35 cellular contexts compared by ENCODE assay signal in the genomic region with DNA sequence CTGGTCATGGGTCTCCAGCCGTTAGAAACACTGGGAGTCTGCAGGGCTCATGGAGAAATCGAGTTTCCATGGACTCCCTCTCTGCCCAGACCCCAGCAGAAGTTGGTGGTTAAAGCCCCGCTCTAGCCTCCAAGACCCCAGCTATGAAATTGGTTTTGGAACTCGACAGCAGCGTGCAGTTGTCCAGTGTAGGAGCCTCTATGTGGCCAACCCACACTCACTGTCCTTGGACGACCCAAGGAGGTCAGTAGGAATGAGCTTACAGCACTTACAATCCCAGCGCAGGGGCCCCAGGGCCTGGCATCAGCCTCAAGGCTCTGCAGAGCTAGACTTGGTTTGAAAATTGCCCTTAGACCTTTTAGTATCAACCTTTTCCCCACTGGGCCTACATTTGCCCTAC. TPM values are rescaled to one million over a fixed set of nuclear protein-coding genes. Genes with fewer than 3 reads are reported as not detected.
A peak's percentile ranks its signal among the peaks of the same experiment; 100 is the strongest.
DNase-seq lines count a peak whose midpoint lies in the region; ATAC-seq, FAIRE-seq and TF ChIP-seq lines count a peak whose summit lies in the region.
"Had no signal": no experiment of that assay in that cellular context is flagged by ENCODE, and none has a peak within 500 bp of the region (broad histone marks: within the 10 kb centered on the region; RNA-seq: fewer than 3 reads in every experiment).

No MANE protein-coding gene starts in this region.

- H3K9ac ChIP-seq in HepG2 (ENCODE audit: insufficient read depth, low read depth, low read length), result no peak overlapping the region
- H3K9ac ChIP-seq: parathyroid adenoma had no signal

- H3K27ac ChIP-seq in CD4-positive, alpha-beta T cell (ENCODE audit: low read depth, low read length), result no peak overlapping the region
- H3K27ac ChIP-seq in RWPE2 (ENCODE audit: poor library complexity, severe bottlenecking), result no peak overlapping the region
- no peak overlapping the region for H3K27ac ChIP-seq in HepG2 (ENCODE audit: extremely low read length, insufficient read depth, low read length)
- H3K27ac ChIP-seq: esophagus squamous epithelium, foreskin keratinocyte, parathyroid adenoma had no signal

- H3K36me3 ChIP-seq in RWPE2 (ENCODE audit: low read depth), result no peaks in the 10 kb centered on the region
- H3K36me3 ChIP-seq in HepG2 (replicated peaks in 1 of 2; ENCODE audit: control insufficient read depth in 1 of 2, insufficient read depth in 2 of 2, low read length in 2 of 2), result no peaks in the 10 kb centered on the region
- no peaks in the 10 kb centered on the region for H3K36me3 ChIP-seq in HAP-1 (replicated peaks)
- H3K36me3 ChIP-seq: BE2C, esophagus squamous epithelium had no signal

- H3K4me1 ChIP-seq in RWPE2 (ENCODE audit: insufficient read depth, poor library complexity, severe bottlenecking) (no peaks in the 10 kb centered on the region), HepG2 (ENCODE audit: insufficient read depth, low read length) (peaks cover 27% of the 10 kb centered on the region), HAP-1 (peaks cover 2% of the 10 kb centered on the region)
- H3K4me1 ChIP-seq: BE2C, foreskin keratinocyte, parathyroid adenoma had no signal

- no peak overlapping the region for H2AFZ ChIP-seq in HepG2 (ENCODE audit: low read length)
- H2AFZ ChIP-seq: parathyroid adenoma had no signal

- H3K27ac Mint-ChIP-seq in CD4-positive, alpha-beta T cell, result no peak overlapping the region
- H3K27ac Mint-ChIP-seq: activated CD8-positive, alpha-beta T cell treated with anti-CD3 and anti-CD28 coated beads for 36 hours; activated naive CD8-positive, alpha-beta T cell; activated T-helper 1 cell treated with anti-CD3 and anti-CD28 coated beads, Interleukin-12 subunit alpha, Interleukin-12 subunit beta, Interleukin-2, Interleukin-4 antibody, amounts not matched to agents 30 ng/mL and 10 ng/mL and 1 ng/mL, durations not matched to agents 14 hours and 24 hours and 36 hours; stimulated activated naive CD8-positive, alpha-beta T cell treated with anti-CD3 and anti-CD28 coated beads, Interleukin-15, Interleukin-2, amounts not matched to agents 100 ng/mL and 50 ng/mL, for 24 hours had no signal

- peaks cover 32% of the 10 kb centered on the region for H3K27me3 ChIP-seq in CD4-positive, alpha-beta T cell (ENCODE audit: control insufficient read depth, insufficient read depth, low read length)
- H3K27me3 ChIP-seq in RWPE2 (ENCODE audit: insufficient read depth, poor library complexity, severe bottlenecking) (peaks cover 81% of the 10 kb centered on the region), HepG2 (ENCODE audit: control insufficient read depth in 1 of 2, insufficient read depth in 2 of 2, low read length in 2 of 2) (peaks cover 7 to 33% of the 10 kb centered on the region in 2 experiments), HAP-1 (ENCODE audit: low read depth) (peaks cover 4% of the 10 kb centered on the region)
- H3K27me3 ChIP-seq: ascending aorta had no signal

- ATAC-seq in CD4-positive, alpha-beta T cell (ENCODE audit: poor library complexity), result no peak
- ATAC-seq in RWPE2 (ENCODE audit: low read depth), result no peak
- no peak for ATAC-seq in HepG2
- ATAC-seq in GM21528 (IDR thresholded peaks at IDR 0.05; ENCODE audit: low FRiP score, unreplicated experiment), result no peak
- ATAC-seq: activated CD8-positive, alpha-beta T cell treated with anti-CD3 and anti-CD28 coated beads for 36 hours; foreskin keratinocyte; GM12878 had no signal

- TF ChIP-seq RAD21 in HepG2 (CRISPR knock-in tag; IDR thresholded peaks at IDR 0.05), result no peak

- POLR2A ChIA-PET in CD4-positive, alpha-beta T cell (lab: Charles Lee), result no interaction called here
- POLR2A ChIA-PET in HepG2 (lab: Yijun Ruan, JAX), result no interaction called here

- peak overlapping the region; percentile 38 for H3K4me3 Mint-ChIP-seq in CD4-positive, alpha-beta T cell
- H3K4me3 Mint-ChIP-seq: activated CD8-positive, alpha-beta T cell treated with anti-CD3 and anti-CD28 coated beads for 36 hours; activated naive CD8-positive, alpha-beta T cell; activated T-helper 1 cell treated with anti-CD3 and anti-CD28 coated beads, Interleukin-12 subunit alpha, Interleukin-12 subunit beta, Interleukin-2, Interleukin-4 antibody, amounts not matched to agents 30 ng/mL and 10 ng/mL and 1 ng/mL, durations not matched to agents 14 hours and 24 hours and 36 hours; stimulated activated naive CD8-positive, alpha-beta T cell treated with anti-CD3 and anti-CD28 coated beads, Interleukin-15, Interleukin-2, amounts not matched to agents 100 ng/mL and 50 ng/mL, for 24 hours had no signal

- H3K9me3 ChIP-seq in CD4-positive, alpha-beta T cell (ENCODE audit: control insufficient read depth, low read length), result no peaks in the 10 kb centered on the region
- H3K9me3 ChIP-seq in RWPE2 (ENCODE audit: severe bottlenecking), result no peaks in the 10 kb centered on the region
- H3K9me3 ChIP-seq in HepG2 (ENCODE audit: low read length), result no peaks in the 10 kb centered on the region
- H3K9me3 ChIP-seq in HAP-1, result no peaks in the 10 kb centered on the region
- H3K9me3 ChIP-seq: ascending aorta, BE2C, esophagus squamous epithelium, mucosa of descending colon had no signal

- H3K27me3 Mint-ChIP-seq in CD4-positive, alpha-beta T cell, result peaks cover 15% of the 10 kb centered on the region

- no peak overlapping the region for H3K4me2 ChIP-seq in HepG2 (ENCODE audit: low read depth, low read length)

- H3K36me3 Mint-ChIP-seq in CD4-positive, alpha-beta T cell (ENCODE audit: low read depth), result no peaks in the 10 kb centered on the region
- H3K36me3 Mint-ChIP-seq: activated naive CD8-positive, alpha-beta T cell had no signal

- no peak for DNase-seq in CD4-positive, alpha-beta T cell
- peak; percentile 28 for DNase-seq in RWPE2 (ENCODE audit: low spot score)
- DNase-seq in HepG2 (ENCODE audit: low spot score), result no peak
- DNase-seq in retinal pigment epithelial cell (ENCODE audit: low read depth), result no peak
- DNase-seq in HAP-1 (ENCODE audit: low spot score in 2 of 2), result no peak
- no peak for DNase-seq in DMS 273 treated with DMSO at 0.1 percent for 48 hours (lab: John Stamatoyannopoulos, UW)
- DNase-seq: activated CD4-positive, alpha-beta T cell treated with anti-CD3 and anti-CD28 coated beads for 1 hour; activated CD8-positive, alpha-beta memory T cell treated with anti-CD3 and anti-CD28 coated beads, Interleukin-2, amount 50 U/mL, for 48 hours; activated CD8-positive, alpha-beta T cell treated with anti-CD3 and anti-CD28 coated beads for 36 hours; central memory CD4-positive, alpha-beta T cell; DMS153; esophagus squamous epithelium; foreskin keratinocyte; HCEC 1CT; Karpas-422; kidney glomerular epithelial cell; NCI-H1417 treated with DMSO at 0.1 percent for 48 hours; NCI-H2029 treated with DMSO at 0.1 percent for 48 hours; NCI-H526; stimulated activated CD8-positive, alpha-beta memory T cell treated with anti-CD3 and anti-CD28 coated beads, Interleukin-4, amount 100 ng/mL, for 48 hours had no signal

- H3K4me3 ChIP-seq in RWPE2 (ENCODE audit: severe bottlenecking) (no peak overlapping the region), HepG2 (replicated peaks in 1 of 3; ENCODE audit: insufficient read depth in 1 of 3, low read depth in 2 of 3, low read length in 3 of 3) (no peak overlapping the region), retinal pigment epithelial cell (ENCODE audit: low read length) (peak overlapping the region; percentile 91), HAP-1 (no peak overlapping the region)
- H3K4me3 ChIP-seq: esophagus squamous epithelium, GM12878, mucosa of descending colon had no signal

- no peak for TF ChIP-seq POLR2A in HepG2 (IDR thresholded peaks at IDR 0.05; ENCODE audit: insufficient read depth in 1 of 2, low read depth in 2 of 2, low read length in 2 of 2)

- in situ Hi-C loops in HepG2 (cut with HindIII; ENCODE audit: extremely low pct_ligation_motif_present, low pct_unique_long_range_greater_than_20kb) (loop anchor here (5.0 to 25.0 kb wide), 2 partner anchors 222 to 357 kb away; no protein-coding TSS in a partner anchor), HAP-1 (cut with MboI; ENCODE audit: low sequenced_read_pairs) (no loop called here)

- H3K79me2 ChIP-seq in HepG2 (ENCODE audit: insufficient read depth, low read length), result peaks cover 2% of the 10 kb centered on the region
- H3K79me2 ChIP-seq: parathyroid adenoma had no signal

- BruUV-seq in HepG2 (replicated peaks; lab: Mats Ljungman, UMichigan), result no TSS peak

- no peaks in the 10 kb centered on the region for H3K4me1 Mint-ChIP-seq in CD4-positive, alpha-beta T cell (ENCODE audit: low read depth)

- intact Hi-C loops in CD4-positive, alpha-beta T cell (cut with DNase I, micrococcal nuclease), result no loop called here
- intact Hi-C loops in HepG2 (cut with micrococcal nuclease; ENCODE audit: unreplicated experiment), result loop anchor here (1.0 to 5.0 kb wide), 3 partner anchors 219 to 347 kb away; no protein-coding TSS in a partner anchor

- H4K20me1 ChIP-seq in HepG2 (ENCODE audit: insufficient read depth, low read length), result no peaks in the 10 kb centered on the region

- no peaks in the 10 kb centered on the region for H3K9me3 Mint-ChIP-seq in CD4-positive, alpha-beta T cell
- H3K9me3 Mint-ChIP-seq: activated CD8-positive, alpha-beta T cell treated with anti-CD3 and anti-CD28 coated beads for 36 hours; activated T-helper 1 cell treated with anti-CD3 and anti-CD28 coated beads, Interleukin-12 subunit alpha, Interleukin-12 subunit beta, Interleukin-2, Interleukin-4 antibody, amounts not matched to agents 30 ng/mL and 10 ng/mL and 1 ng/mL, durations not matched to agents 14 hours and 24 hours and 36 hours; stimulated activated naive CD8-positive, alpha-beta T cell treated with anti-CD3 and anti-CD28 coated beads, Interleukin-15, Interleukin-2, amounts not matched to agents 100 ng/mL and 50 ng/mL, for 24 hours had no signal

- 30% methylated on average over 6 of the region's 7 CpGs for WGBS in HepG2 (ENCODE audit: low lambda C conversion rate)

- CTCF ChIA-PET in CD4-positive, alpha-beta T cell (lab: Charles Lee), result no interaction called here
- CTCF ChIA-PET in HepG2 (lab: Yijun Ruan, JAX; ENCODE audit: low intra/inter-chr PET ratio, low total read pairs), result interaction anchor here (0.6 to 1.9 kb wide), 5 partner anchors 53 to 357 kb away, joined by 3 to 13 read pairs (median 4); no protein-coding TSS in a partner anchor

- FAIRE-seq in HepG2 (lab: Jason Lieb, UNC), result no peak
- FAIRE-seq: endometrium, GM12878 had no signal

- TF ChIP-seq EP300 in HepG2 (IDR thresholded peaks at IDR 0.05; ENCODE audit: low read depth in 2 of 2, low read length in 2 of 2) (no peak), HepG2 (CRISPR knock-in tag; IDR thresholded peaks at IDR 0.05; ENCODE audit: borderline replicate concordance) (no peak)

- TF ChIP-seq CTCF in CD4-positive, alpha-beta T cell (IDR thresholded peaks at IDR 0.05), result no peak
- no peak for TF ChIP-seq CTCF in RWPE2 (IDR thresholded peaks at IDR 0.05; ENCODE audit: poor library complexity, severe bottlenecking)
- TF ChIP-seq CTCF in HepG2 (CRISPR knock-in tag; IDR thresholded peaks at IDR 0.05), result no peak
- no peak for TF ChIP-seq CTCF in retinal pigment epithelial cell (conservative IDR thresholded peaks at IDR 0.05; ENCODE audit: low read depth, low read length)

RNA-seq across cellular contexts. Expression of a gene that starts 3.2 kb away (rescaled TPM):
- total RNA-seq in CD4-positive, alpha-beta T cell, result not detected
- total RNA-seq in HepG2 (2016; rRNA removed; fragmentation: Illumina TruSeq; extraction: Trizol), result 0.13 and 0.15 TPM in 2 replicates
- total RNA-seq in HepG2 (2016; cell fraction: cytosol; rRNA removed; fragmentation: Illumina TruSeq; extraction: Trizol; ENCODE audit: low read depth), result under 0.01 and 0.35 TPM in 2 replicates
- 0.21 and 0.24 TPM in 2 replicates for total RNA-seq in HepG2 (2016; cell fraction: insoluble cytoplasmic fraction; rRNA removed; fragmentation: Illumina TruSeq; extraction: Trizol)
- total RNA-seq in HepG2 (2016; cell fraction: membrane; rRNA removed; fragmentation: Illumina TruSeq; extraction: Trizol), result 0.19 and 0.24 TPM in 2 replicates
- total RNA-seq in HepG2 (2016; cell fraction: nucleus; rRNA removed; fragmentation: Illumina TruSeq; extraction: Trizol), result 0.12 and 1.1 TPM in 2 replicates
- 0.81 and 1.5 TPM in 2 replicates for polyA plus RNA-seq in HepG2 (2011; rRNA removed)
- 0.96 and 1.0 TPM in 2 replicates for polyA plus RNA-seq in HepG2 (2011; cell fraction: cytosol; rRNA removed)
- polyA plus RNA-seq in HepG2 (2011; cell fraction: nucleus; rRNA removed), result 5.9 and 6.8 TPM in 2 replicates
- 1.7 and 1.8 TPM in 2 replicates for polyA plus RNA-seq in HepG2 (2012)
- polyA plus RNA-seq in HepG2 (2016; cell fraction: cytosol; fragmentation: Illumina TruSeq; extraction: Trizol; ENCODE audit: low read depth), result not detected in 2 replicates
- 0.15 and 0.46 TPM in 2 replicates for polyA plus RNA-seq in HepG2 (2016; cell fraction: insoluble cytoplasmic fraction; fragmentation: Illumina TruSeq; extraction: Trizol; ENCODE audit: low read depth)
- 0.13 TPM in 1 of 2 replicates, not detected in the other for polyA plus RNA-seq in HepG2 (2016; cell fraction: membrane; fragmentation: Illumina TruSeq; extraction: Trizol; ENCODE audit: low read depth)
- polyA plus RNA-seq in HepG2 (2016; cell fraction: nucleus; fragmentation: Illumina TruSeq; extraction: Trizol; ENCODE audit: insufficient read depth, low read depth), result 0.34 and 0.47 TPM in 2 replicates
- polyA minus RNA-seq in HepG2 (2011; rRNA and poly(A)+ RNA removed; ENCODE audit: low replicate concordance), result 0.40 TPM in 1 of 2 replicates, not detected in the other
- polyA minus RNA-seq in HepG2 (2011; cell fraction: cytosol; rRNA and poly(A)+ RNA removed), result 0.79 and 1.1 TPM in 2 replicates
- polyA minus RNA-seq in HepG2 (2011; cell fraction: nucleus; rRNA and poly(A)+ RNA removed), result 2.1 and 2.4 TPM in 2 replicates
- total RNA-seq: activated T-helper 1 cell treated with anti-CD3 and anti-CD28 coated beads, Interleukin-12 subunit alpha, Interleukin-12 subunit beta, Interleukin-2, Interleukin-4 antibody, amounts not matched to agents 30 ng/mL and 10 ng/mL and 1 ng/mL, durations not matched to agents 14 hours and 24 hours and 36 hours; dermis blood vessel endothelial cell; lung microvascular endothelial cell; T-helper 2 cell treated with Interferon-gamma antibody and Interleukin-4, amounts not matched to agents 100 ng/mL and 5 ng/mL, for 36 hours had no signal
- polyA plus RNA-seq: GM12878 had no signal

RNA-seq across cellular contexts. Expression of a gene that starts 44.5 kb away (rescaled TPM):
- not detected for total RNA-seq in CD4-positive, alpha-beta T cell
- total RNA-seq in HepG2 (2016; rRNA removed; fragmentation: Illumina TruSeq; extraction: Trizol), result not detected in 2 replicates
- not detected in 2 replicates for total RNA-seq in HepG2 (2016; cell fraction: cytosol; rRNA removed; fragmentation: Illumina TruSeq; extraction: Trizol; ENCODE audit: low read depth)
- not detected in 2 replicates for total RNA-seq in HepG2 (2016; cell fraction: insoluble cytoplasmic fraction; rRNA removed; fragmentation: Illumina TruSeq; extraction: Trizol)
- not detected in 2 replicates for total RNA-seq in HepG2 (2016; cell fraction: membrane; rRNA removed; fragmentation: Illumina TruSeq; extraction: Trizol)
- total RNA-seq in HepG2 (2016; cell fraction: nucleus; rRNA removed; fragmentation: Illumina TruSeq; extraction: Trizol), result not detected in 2 replicates
- not detected in 2 replicates for polyA plus RNA-seq in HepG2 (2011; rRNA removed)
- polyA plus RNA-seq in HepG2 (2011; cell fraction: cytosol; rRNA removed), result not detected in 2 replicates
- polyA plus RNA-seq in HepG2 (2011; cell fraction: nucleus; rRNA removed), result not detected in 2 replicates
- polyA plus RNA-seq in HepG2 (2012), result not detected in 2 replicates
- not detected in 2 replicates for polyA plus RNA-seq in HepG2 (2016; cell fraction: cytosol; fragmentation: Illumina TruSeq; extraction: Trizol; ENCODE audit: low read depth)
- not detected in 2 replicates for polyA plus RNA-seq in HepG2 (2016; cell fraction: insoluble cytoplasmic fraction; fragmentation: Illumina TruSeq; extraction: Trizol; ENCODE audit: low read depth)
- polyA plus RNA-seq in HepG2 (2016; cell fraction: membrane; fragmentation: Illumina TruSeq; extraction: Trizol; ENCODE audit: low read depth), result not detected in 2 replicates
- polyA plus RNA-seq in HepG2 (2016; cell fraction: nucleus; fragmentation: Illumina TruSeq; extraction: Trizol; ENCODE audit: insufficient read depth, low read depth), result not detected in 2 replicates
- polyA minus RNA-seq in HepG2 (2011; rRNA and poly(A)+ RNA removed; ENCODE audit: low replicate concordance), result not detected in 2 replicates
- polyA minus RNA-seq in HepG2 (2011; cell fraction: cytosol; rRNA and poly(A)+ RNA removed), result not detected in 2 replicates
- polyA minus RNA-seq in HepG2 (2011; cell fraction: nucleus; rRNA and poly(A)+ RNA removed), result not detected in 2 replicates
- total RNA-seq: activated CD8-positive, alpha-beta T cell treated with anti-CD3 and anti-CD28 coated beads for 36 hours; activated T-helper 1 cell treated with anti-CD3 and anti-CD28 coated beads, Interleukin-12 subunit alpha, Interleukin-12 subunit beta, Interleukin-2, Interleukin-4 antibody, amounts not matched to agents 30 ng/mL and 10 ng/mL and 1 ng/mL, durations not matched to agents 14 hours and 24 hours and 36 hours; ascending aorta; dermis blood vessel endothelial cell; esophagus squamous epithelium; foreskin keratinocyte; GM12878; lung microvascular endothelial cell; mucosa of descending colon; T-helper 2 cell treated with Interferon-gamma antibody and Interleukin-4, amounts not matched to agents 100 ng/mL and 5 ng/mL, for 36 hours had no signal
- polyA plus RNA-seq: foreskin keratinocyte, GM12878, neural cell, thymus had no signal
